ENCODE assay signal across 8 cellular contexts in the genomic region with DNA sequence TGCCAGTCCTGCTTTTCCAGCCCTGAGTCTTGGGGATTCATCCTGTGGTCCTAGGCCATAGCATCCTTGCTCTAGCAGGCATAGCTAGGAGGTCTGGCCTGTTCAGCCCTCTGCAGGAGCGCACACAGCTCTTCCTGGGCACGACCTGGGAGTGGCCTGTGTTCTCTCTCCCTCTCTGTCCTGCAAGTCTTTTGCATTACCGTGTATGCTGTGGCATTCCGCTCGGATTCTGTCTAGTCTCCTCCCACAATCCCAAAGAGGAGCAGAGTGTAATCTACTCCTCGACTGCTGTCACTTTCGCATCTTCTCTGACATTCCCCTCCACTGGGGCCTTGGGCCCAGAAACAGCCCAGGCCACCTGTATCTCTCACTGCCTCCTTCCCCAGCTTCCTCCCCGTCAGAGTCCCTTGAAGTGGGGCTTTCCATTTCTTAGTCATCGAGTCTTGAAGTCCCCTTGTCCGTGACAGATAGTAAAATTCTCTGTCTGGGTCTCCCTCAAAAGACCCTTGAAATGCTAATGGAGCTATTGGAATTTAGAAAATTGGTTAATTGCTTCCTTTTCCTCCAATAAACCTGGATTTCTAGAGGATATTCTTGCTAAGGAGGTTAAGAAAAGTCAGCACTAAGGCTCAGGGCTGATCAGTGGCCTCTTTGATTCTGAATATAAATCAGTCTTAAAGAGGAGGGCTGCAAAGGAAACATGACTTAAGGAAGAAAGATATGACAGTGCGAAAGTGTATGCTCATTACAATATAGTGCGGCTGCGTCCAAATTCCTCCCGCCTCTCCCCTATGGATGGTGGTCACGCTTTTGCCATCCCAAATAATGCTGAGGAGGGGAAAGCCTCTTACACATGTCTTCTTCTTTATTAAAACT.
DNase-seq lines count a peak whose midpoint lies in the region; ATAC-seq lines count a peak whose summit lies in the region.
"Not testable (repeated sequence)": the region's sequence is repeated elsewhere in the genome, so short reads cannot be mapped to it uniquely, and the experiment has no call there.

No MANE protein-coding gene starts in this region.

- H3K36me3 Mint-ChIP-seq in activated T-cell treated with anti-CD3 and anti-CD28 coated beads, Interleukin-2, amount 50 U/mL, for 24 hours (ENCODE audit: low read depth); natural killer cell treated with Interleukin-12 subunit alpha and Interleukin-12 subunit beta and Interleukin-15 and Interleukin-18, amount 100 ng/mL, for 72 hours: not testable (repeated sequence)

- ATAC-seq in GM18907 (IDR thresholded peaks at IDR 0.05; ENCODE audit: unreplicated experiment) (peak; percentile 84), GM21423 (IDR thresholded peaks at IDR 0.05; ENCODE audit: unreplicated experiment) (peak; percentile 73), HG02798 (IDR thresholded peaks at IDR 0.05; ENCODE audit: poor library complexity, unreplicated experiment) (peak; percentile 83), HG03159 (IDR thresholded peaks at IDR 0.05; ENCODE audit: unreplicated experiment) (peak; percentile 73)
- peak in 1 of 2 donors; percentile 74 for ATAC-seq in natural killer cell treated with Interleukin-12 subunit alpha and Interleukin-12 subunit beta and Interleukin-15 and Interleukin-18, amount 100 ng/mL, for 72 hours

- peak; percentile 3 for DNase-seq in ELF-1 (ENCODE audit: low read depth, low spot score)
- peak; percentile 24 for DNase-seq in NAMALWA (ENCODE audit: low spot score)
- DNase-seq in activated T-cell treated with anti-CD3 and anti-CD28 coated beads, Interleukin-2, amount 50 U/mL, for 24 hours = peak; percentile 34
- DNase-seq in natural killer cell treated with Interleukin-12 subunit alpha and Interleukin-12 subunit beta and Interleukin-15 and Interleukin-18, amount 100 ng/mL, for 72 hours (ENCODE audit: low spot score) = not testable (repeated sequence)

- not testable (repeated sequence) for H3K4me1 Mint-ChIP-seq in activated T-cell treated with anti-CD3 and anti-CD28 coated beads, Interleukin-2, amount 50 U/mL, for 24 hours (ENCODE audit: low read depth); natural killer cell treated with Interleukin-12 subunit alpha and Interleukin-12 subunit beta and Interleukin-15 and Interleukin-18, amount 100 ng/mL, for 72 hours (ENCODE audit: low read depth in 2 of 2)

- peak overlapping the region; percentile 45 for H3K4me3 Mint-ChIP-seq in activated T-cell treated with anti-CD3 and anti-CD28 coated beads, Interleukin-2, amount 50 U/mL, for 24 hours
- peak overlapping the region; percentile 80 for H3K4me3 Mint-ChIP-seq in natural killer cell treated with Interleukin-12 subunit alpha and Interleukin-12 subunit beta and Interleukin-15 and Interleukin-18, amount 100 ng/mL, for 72 hours

- not testable (repeated sequence) for H3K27me3 Mint-ChIP-seq in activated T-cell treated with anti-CD3 and anti-CD28 coated beads, Interleukin-2, amount 50 U/mL, for 24 hours; natural killer cell treated with Interleukin-12 subunit alpha and Interleukin-12 subunit beta and Interleukin-15 and Interleukin-18, amount 100 ng/mL, for 72 hours

- H3K27ac Mint-ChIP-seq in activated T-cell treated with anti-CD3 and anti-CD28 coated beads, Interleukin-2, amount 50 U/mL, for 24 hours = peak overlapping the region; percentile 89
- H3K27ac Mint-ChIP-seq in natural killer cell treated with Interleukin-12 subunit alpha and Interleukin-12 subunit beta and Interleukin-15 and Interleukin-18, amount 100 ng/mL, for 72 hours = peak overlapping the region in 1 of 2 donors; percentile 82

- H3K9me3 Mint-ChIP-seq in activated T-cell treated with anti-CD3 and anti-CD28 coated beads, Interleukin-2, amount 50 U/mL, for 24 hours; natural killer cell treated with Interleukin-12 subunit alpha and Interleukin-12 subunit beta and Interleukin-15 and Interleukin-18, amount 100 ng/mL, for 72 hours: not testable (repeated sequence)
